ENCODE assay signal across 10 cellular contexts in genomic region chr11:19995131-19995530, GRCh38.
A peak's percentile ranks its signal among the peaks of the same experiment; 100 is the strongest.
DNase-seq lines count a peak whose midpoint lies in the region; ATAC-seq, FAIRE-seq and TF ChIP-seq lines count a peak whose summit lies in the region.
"Had no signal": no experiment of that assay in that cellular context is flagged by ENCODE, and none has a peak within 500 bp of the region (broad histone marks: within the 10 kb centered on the region; RNA-seq: fewer than 3 reads in every experiment).

No MANE protein-coding gene starts in this region.

- no peak overlapping the region for H3K4me3 ChIP-seq in fibroblast of mammary gland (ENCODE audit: control insufficient read depth, low read depth, low read length)

- no peak for FAIRE-seq in RCC 7860 (lab: Jason Lieb, UNC)

- no peak for ATAC-seq in HG03457 (IDR thresholded peaks at IDR 0.05; ENCODE audit: unreplicated experiment)
- no peak for ATAC-seq in GM19351 (IDR thresholded peaks at IDR 0.05; ENCODE audit: unreplicated experiment)
- no peak for ATAC-seq in HG02623 (IDR thresholded peaks at IDR 0.05; ENCODE audit: unreplicated experiment)
- ATAC-seq: activated CD8-positive, alpha-beta T cell treated with anti-CD3 and anti-CD28 coated beads, Interleukin-2, amount 10 ng/mL, durations not matched to agents 7 days and 5 days had no signal

- no peak for TF ChIP-seq CTCF in fibroblast of mammary gland (conservative IDR thresholded peaks at IDR 0.05; ENCODE audit: control insufficient read depth, insufficient read depth, low read depth, low read length)

- DNase-seq in DMS53 treated with DMSO at 0.1 percent for 48 hours (lab: John Stamatoyannopoulos, UW; ENCODE audit: unreplicated experiment) (peak; percentile 88), RCC 7860 (ENCODE audit: low spot score) (peak; percentile 9), fibroblast of mammary gland (ENCODE audit: low read depth) (peak; percentile 92), myocyte (ENCODE audit: low read depth) (peak; percentile 59), NCI-H446 treated with DMSO at 0.1 percent for 48 hours (lab: John Stamatoyannopoulos, UW) (no peak)
- DNase-seq: activated CD8-positive, alpha-beta T cell treated with anti-CD3 and anti-CD28 coated beads, Interleukin-2, amount 10 ng/mL, durations not matched to agents 7 days and 5 days; RPMI8226 had no signal
